1 cellular context compared by ENCODE assay signal in the genomic region with DNA sequence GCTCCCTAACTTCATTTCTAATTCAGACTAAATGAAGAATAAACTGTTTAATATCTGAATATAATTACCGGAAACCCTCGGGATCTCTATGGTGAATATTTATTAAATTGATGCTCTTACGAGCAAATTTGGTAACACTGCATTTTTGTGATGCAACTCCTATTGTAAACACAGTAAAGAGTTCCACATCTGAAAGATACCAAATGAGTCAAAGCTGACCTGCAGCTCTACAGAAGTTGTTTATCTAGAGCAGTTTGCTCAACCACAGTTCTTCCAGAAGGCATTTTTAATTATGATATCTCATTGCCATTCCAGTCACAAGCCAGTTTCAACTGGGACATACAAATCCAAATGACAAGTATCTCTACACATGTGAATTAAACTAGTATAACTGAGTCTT.
TF ChIP-seq lines count a peak whose summit lies in the region.

No MANE protein-coding gene starts in this region.

TF ChIP-seq in HepG2, 621 proteins besides CTCF, POLR2A, EP300 and RAD21 (continued from another document and continues in another):
- TF ChIP-seq, protein P1, sequence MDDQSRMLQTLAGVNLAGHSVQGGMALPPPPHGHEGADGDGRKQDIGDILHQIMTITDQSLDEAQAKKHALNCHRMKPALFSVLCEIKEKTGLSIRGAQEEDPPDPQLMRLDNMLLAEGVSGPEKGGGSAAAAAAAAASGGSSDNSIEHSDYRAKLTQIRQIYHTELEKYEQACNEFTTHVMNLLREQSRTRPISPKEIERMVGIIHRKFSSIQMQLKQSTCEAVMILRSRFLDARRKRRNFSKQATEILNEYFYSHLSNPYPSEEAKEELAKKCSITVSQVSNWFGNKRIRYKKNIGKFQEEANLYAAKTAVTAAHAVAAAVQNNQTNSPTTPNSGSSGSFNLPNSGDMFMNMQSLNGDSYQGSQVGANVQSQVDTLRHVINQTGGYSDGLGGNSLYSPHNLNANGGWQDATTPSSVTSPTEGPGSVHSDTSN (CRISPR knock-in tag; IDR thresholded peaks at IDR 0.05; ENCODE audit: borderline replicate concordance): no peak
- TF ChIP-seq, protein P2, sequence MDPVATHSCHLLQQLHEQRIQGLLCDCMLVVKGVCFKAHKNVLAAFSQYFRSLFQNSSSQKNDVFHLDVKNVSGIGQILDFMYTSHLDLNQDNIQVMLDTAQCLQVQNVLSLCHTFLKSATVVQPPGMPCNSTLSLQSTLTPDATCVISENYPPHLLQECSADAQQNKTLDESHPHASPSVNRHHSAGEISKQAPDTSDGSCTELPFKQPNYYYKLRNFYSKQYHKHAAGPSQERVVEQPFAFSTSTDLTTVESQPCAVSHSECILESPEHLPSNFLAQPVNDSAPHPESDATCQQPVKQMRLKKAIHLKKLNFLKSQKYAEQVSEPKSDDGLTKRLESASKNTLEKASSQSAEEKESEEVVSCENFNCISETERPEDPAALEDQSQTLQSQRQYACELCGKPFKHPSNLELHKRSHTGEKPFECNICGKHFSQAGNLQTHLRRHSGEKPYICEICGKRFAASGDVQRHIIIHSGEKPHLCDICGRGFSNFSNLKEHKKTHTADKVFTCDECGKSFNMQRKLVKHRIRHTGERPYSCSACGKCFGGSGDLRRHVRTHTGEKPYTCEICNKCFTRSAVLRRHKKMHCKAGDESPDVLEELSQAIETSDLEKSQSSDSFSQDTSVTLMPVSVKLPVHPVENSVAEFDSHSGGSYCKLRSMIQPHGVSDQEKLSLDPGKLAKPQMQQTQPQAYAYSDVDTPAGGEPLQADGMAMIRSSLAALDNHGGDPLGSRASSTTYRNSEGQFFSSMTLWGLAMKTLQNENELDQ (CRISPR knock-in tag; IDR thresholded peaks at IDR 0.05; ENCODE audit: borderline replicate concordance): no peak
- TF ChIP-seq ZSCAN22 (CRISPR knock-in tag; IDR thresholded peaks at IDR 0.05) (no peak), ZNF883 (CRISPR knock-in tag; IDR thresholded peaks at IDR 0.05; ENCODE audit: not compliant biosample characterization) (no peak), SAP130 (CRISPR knock-in tag; IDR thresholded peaks at IDR 0.05; ENCODE audit: low read depth) (0 out of 2 replicates have a peak, but pooled peaks have one; percentile 41), PAF1 (CRISPR knock-in tag; IDR thresholded peaks at IDR 0.05) (no peak), RFX3 (CRISPR knock-in tag; IDR thresholded peaks at IDR 0.05) (no peak), ZNF83 (CRISPR knock-in tag; IDR thresholded peaks at IDR 0.05; ENCODE audit: borderline replicate concordance) (no peak), ZFP1 (CRISPR knock-in tag; IDR thresholded peaks at IDR 0.05) (no peak), ZMYM4 (CRISPR knock-in tag; IDR thresholded peaks at IDR 0.05) (no peak), FOXK1 (CRISPR knock-in tag; IDR thresholded peaks at IDR 0.05; ENCODE audit: borderline replicate concordance, low read depth) (0 out of 2 replicates have a peak, but pooled peaks have one; percentile 39), JARID2 (CRISPR knock-in tag; IDR thresholded peaks at IDR 0.05; ENCODE audit: insufficient replicate concordance) (no peak), REXO4 (CRISPR knock-in tag; IDR thresholded peaks at IDR 0.05; ENCODE audit: borderline replicate concordance) (no peak), ELF4 (CRISPR knock-in tag; IDR thresholded peaks at IDR 0.05; ENCODE audit: borderline replicate concordance) (no peak), PHF8 (CRISPR knock-in tag; IDR thresholded peaks at IDR 0.05) (no peak), SIN3A (IDR thresholded peaks at IDR 0.05; ENCODE audit: borderline replicate concordance, low read depth, low read length) (no peak), ASH2L (IDR thresholded peaks at IDR 0.05; ENCODE audit: insufficient read length, low read depth, low read length) (no peak)
- TF ChIP-seq, protein P3, sequence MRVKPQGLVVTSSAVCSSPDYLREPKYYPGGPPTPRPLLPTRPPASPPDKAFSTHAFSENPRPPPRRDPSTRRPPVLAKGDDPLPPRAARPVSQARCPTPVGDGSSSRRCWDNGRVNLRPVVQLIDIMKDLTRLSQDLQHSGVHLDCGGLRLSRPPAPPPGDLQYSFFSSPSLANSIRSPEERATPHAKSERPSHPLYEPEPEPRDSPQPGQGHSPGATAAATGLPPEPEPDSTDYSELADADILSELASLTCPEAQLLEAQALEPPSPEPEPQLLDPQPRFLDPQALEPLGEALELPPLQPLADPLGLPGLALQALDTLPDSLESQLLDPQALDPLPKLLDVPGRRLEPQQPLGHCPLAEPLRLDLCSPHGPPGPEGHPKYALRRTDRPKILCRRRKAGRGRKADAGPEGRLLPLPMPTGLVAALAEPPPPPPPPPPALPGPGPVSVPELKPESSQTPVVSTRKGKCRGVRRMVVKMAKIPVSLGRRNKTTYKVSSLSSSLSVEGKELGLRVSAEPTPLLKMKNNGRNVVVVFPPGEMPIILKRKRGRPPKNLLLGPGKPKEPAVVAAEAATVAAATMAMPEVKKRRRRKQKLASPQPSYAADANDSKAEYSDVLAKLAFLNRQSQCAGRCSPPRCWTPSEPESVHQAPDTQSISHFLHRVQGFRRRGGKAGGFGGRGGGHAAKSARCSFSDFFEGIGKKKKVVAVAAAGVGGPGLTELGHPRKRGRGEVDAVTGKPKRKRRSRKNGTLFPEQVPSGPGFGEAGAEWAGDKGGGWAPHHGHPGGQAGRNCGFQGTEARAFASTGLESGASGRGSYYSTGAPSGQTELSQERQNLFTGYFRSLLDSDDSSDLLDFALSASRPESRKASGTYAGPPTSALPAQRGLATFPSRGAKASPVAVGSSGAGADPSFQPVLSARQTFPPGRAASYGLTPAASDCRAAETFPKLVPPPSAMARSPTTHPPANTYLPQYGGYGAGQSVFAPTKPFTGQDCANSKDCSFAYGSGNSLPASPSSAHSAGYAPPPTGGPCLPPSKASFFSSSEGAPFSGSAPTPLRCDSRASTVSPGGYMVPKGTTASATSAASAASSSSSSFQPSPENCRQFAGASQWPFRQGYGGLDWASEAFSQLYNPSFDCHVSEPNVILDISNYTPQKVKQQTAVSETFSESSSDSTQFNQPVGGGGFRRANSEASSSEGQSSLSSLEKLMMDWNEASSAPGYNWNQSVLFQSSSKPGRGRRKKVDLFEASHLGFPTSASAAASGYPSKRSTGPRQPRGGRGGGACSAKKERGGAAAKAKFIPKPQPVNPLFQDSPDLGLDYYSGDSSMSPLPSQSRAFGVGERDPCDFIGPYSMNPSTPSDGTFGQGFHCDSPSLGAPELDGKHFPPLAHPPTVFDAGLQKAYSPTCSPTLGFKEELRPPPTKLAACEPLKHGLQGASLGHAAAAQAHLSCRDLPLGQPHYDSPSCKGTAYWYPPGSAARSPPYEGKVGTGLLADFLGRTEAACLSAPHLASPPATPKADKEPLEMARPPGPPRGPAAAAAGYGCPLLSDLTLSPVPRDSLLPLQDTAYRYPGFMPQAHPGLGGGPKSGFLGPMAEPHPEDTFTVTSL (CRISPR knock-in tag; IDR thresholded peaks at IDR 0.05; ENCODE audit: borderline replicate concordance): peak; percentile 31; the same call in 1 of the 2 replicates
- TF ChIP-seq, protein P4, sequence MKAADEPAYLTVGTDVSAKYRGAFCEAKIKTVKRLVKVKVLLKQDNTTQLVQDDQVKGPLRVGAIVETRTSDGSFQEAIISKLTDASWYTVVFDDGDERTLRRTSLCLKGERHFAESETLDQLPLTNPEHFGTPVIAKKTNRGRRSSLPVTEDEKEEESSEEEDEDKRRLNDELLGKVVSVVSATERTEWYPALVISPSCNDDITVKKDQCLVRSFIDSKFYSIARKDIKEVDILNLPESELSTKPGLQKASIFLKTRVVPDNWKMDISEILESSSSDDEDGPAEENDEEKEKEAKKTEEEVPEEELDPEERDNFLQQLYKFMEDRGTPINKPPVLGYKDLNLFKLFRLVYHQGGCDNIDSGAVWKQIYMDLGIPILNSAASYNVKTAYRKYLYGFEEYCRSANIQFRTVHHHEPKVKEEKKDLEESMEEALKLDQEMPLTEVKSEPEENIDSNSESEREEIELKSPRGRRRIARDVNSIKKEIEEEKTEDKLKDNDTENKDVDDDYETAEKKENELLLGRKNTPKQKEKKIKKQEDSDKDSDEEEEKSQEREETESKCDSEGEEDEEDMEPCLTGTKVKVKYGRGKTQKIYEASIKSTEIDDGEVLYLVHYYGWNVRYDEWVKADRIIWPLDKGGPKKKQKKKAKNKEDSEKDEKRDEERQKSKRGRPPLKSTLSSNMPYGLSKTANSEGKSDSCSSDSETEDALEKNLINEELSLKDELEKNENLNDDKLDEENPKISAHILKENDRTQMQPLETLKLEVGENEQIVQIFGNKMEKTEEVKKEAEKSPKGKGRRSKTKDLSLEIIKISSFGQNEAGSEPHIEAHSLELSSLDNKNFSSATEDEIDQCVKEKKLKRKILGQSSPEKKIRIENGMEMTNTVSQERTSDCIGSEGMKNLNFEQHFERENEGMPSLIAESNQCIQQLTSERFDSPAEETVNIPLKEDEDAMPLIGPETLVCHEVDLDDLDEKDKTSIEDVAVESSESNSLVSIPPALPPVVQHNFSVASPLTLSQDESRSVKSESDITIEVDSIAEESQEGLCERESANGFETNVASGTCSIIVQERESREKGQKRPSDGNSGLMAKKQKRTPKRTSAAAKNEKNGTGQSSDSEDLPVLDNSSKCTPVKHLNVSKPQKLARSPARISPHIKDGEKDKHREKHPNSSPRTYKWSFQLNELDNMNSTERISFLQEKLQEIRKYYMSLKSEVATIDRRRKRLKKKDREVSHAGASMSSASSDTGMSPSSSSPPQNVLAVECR (CRISPR knock-in tag; IDR thresholded peaks at IDR 0.05; ENCODE audit: borderline replicate concordance): no peak
- TF ChIP-seq, protein P5, sequence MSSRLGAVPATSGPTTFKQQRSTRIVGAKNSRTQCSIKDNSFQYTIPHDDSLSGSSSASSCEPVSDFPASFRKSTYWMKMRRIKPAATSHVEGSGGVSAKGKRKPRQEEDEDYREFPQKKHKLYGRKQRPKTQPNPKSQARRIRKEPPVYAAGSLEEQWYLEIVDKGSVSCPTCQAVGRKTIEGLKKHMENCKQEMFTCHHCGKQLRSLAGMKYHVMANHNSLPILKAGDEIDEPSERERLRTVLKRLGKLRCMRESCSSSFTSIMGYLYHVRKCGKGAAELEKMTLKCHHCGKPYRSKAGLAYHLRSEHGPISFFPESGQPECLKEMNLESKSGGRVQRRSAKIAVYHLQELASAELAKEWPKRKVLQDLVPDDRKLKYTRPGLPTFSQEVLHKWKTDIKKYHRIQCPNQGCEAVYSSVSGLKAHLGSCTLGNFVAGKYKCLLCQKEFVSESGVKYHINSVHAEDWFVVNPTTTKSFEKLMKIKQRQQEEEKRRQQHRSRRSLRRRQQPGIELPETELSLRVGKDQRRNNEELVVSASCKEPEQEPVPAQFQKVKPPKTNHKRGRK (CRISPR knock-in tag; IDR thresholded peaks at IDR 0.05): no peak
- TF ChIP-seq, protein P6, sequence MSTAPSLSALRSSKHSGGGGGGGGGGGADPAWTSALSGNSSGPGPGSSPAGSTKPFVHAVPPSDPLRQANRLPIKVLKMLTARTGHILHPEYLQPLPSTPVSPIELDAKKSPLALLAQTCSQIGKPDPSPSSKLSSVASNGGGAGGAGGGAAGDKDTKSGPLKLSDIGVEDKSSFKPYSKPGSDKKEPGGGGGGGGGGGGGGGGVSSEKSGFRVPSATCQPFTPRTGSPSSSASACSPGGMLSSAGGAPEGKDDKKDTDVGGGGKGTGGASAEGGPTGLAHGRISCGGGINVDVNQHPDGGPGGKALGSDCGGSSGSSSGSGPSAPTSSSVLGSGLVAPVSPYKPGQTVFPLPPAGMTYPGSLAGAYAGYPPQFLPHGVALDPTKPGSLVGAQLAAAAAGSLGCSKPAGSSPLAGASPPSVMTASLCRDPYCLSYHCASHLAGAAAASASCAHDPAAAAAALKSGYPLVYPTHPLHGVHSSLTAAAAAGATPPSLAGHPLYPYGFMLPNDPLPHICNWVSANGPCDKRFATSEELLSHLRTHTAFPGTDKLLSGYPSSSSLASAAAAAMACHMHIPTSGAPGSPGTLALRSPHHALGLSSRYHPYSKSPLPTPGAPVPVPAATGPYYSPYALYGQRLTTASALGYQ (CRISPR knock-in tag; IDR thresholded peaks at IDR 0.05): no peak
- TF ChIP-seq, protein P7, sequence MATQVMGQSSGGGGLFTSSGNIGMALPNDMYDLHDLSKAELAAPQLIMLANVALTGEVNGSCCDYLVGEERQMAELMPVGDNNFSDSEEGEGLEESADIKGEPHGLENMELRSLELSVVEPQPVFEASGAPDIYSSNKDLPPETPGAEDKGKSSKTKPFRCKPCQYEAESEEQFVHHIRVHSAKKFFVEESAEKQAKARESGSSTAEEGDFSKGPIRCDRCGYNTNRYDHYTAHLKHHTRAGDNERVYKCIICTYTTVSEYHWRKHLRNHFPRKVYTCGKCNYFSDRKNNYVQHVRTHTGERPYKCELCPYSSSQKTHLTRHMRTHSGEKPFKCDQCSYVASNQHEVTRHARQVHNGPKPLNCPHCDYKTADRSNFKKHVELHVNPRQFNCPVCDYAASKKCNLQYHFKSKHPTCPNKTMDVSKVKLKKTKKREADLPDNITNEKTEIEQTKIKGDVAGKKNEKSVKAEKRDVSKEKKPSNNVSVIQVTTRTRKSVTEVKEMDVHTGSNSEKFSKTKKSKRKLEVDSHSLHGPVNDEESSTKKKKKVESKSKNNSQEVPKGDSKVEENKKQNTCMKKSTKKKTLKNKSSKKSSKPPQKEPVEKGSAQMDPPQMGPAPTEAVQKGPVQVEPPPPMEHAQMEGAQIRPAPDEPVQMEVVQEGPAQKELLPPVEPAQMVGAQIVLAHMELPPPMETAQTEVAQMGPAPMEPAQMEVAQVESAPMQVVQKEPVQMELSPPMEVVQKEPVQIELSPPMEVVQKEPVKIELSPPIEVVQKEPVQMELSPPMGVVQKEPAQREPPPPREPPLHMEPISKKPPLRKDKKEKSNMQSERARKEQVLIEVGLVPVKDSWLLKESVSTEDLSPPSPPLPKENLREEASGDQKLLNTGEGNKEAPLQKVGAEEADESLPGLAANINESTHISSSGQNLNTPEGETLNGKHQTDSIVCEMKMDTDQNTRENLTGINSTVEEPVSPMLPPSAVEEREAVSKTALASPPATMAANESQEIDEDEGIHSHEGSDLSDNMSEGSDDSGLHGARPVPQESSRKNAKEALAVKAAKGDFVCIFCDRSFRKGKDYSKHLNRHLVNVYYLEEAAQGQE (IDR thresholded peaks at IDR 0.05; ENCODE audit: borderline replicate concordance in 1 of 2, low read depth in 1 of 2, low read length in 2 of 2): no peak
- TF ChIP-seq, protein P8, sequence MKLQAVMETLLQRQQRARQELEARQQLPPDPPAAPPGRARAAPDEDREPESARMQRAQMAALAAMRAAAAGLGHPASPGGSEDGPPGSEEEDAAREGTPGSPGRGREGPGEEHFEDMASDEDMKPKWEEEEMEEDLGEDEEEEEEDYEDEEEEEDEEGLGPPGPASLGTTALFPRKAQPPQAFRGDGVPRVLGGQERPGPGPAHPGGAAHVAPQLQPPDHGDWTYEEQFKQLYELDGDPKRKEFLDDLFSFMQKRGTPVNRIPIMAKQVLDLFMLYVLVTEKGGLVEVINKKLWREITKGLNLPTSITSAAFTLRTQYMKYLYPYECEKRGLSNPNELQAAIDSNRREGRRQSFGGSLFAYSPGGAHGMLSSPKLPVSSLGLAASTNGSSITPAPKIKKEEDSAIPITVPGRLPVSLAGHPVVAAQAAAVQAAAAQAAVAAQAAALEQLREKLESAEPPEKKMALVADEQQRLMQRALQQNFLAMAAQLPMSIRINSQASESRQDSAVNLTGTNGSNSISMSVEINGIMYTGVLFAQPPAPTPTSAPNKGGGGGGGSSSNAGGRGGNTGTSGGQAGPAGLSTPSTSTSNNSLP (IDR thresholded peaks at IDR 0.05; ENCODE audit: low read depth, low read length): peak; percentile 83
